In the genomic region with DNA sequence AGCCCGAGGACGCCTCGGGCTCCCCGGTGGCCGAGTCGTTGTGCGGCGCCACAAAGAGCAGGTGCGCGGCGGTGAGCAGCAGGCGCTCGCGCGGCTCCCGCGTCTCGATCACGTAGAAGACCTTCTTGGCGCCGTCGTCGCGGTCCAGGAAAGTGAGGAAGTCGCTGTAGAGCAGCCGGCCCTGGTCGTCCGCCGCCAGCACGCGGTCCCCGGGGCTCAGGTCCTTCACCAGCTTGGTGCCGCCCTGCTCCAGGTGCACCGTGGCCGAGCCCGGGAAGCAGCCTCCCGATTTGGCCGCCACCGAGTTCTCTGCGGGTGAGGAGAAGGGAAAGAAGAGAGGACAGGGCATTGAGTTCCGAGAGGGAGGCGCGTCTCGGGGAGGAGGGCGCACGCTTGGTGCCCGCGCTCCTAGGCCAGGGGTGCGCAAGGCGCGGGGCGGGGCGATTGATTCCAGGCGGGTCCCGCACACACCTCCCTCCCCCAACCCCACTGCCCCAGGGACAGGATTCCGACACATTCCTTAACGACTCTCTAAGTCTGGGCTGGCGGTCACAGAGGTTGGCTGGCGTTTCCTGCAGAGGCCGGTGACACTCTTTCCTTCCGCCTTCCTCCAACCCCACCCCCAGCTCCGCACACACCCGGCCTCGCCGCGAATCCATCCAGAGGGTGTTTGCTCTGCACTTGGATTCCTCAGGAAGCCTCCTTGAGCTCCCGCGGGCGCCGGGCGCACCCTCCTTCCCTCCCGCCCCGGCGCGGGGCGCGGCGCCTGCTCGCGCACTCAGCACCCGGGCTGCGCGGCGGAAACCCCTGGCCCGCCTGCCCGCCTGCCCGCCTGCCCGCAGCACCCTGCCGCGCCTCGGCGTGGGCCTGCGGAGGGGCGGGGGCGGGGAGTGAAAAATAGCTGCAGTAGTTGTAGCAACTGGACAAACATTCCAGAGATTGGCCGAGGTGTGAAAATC, we compare ENCODE assay signal across 8 cellular contexts. TPM values are rescaled to one million over a fixed set of nuclear protein-coding genes. Genes with fewer than 3 reads are reported as not detected.
DNase-seq lines count a peak whose midpoint lies in the region; ATAC-seq, FAIRE-seq and TF ChIP-seq lines count a peak whose summit lies in the region.

No MANE protein-coding gene starts in this region.

- peaks cover 39 to 59% (median 52%) of the 10 kb centered on the region in 10 experiments for H3K4me1 ChIP-seq in BLaER1 treated with 17β-estradiol and CSF1 and Interleukin-3, amounts not matched to agents 10 nM and 100 nM
- H3K4me1 ChIP-seq in IMR-90 (ENCODE audit: control insufficient read depth, insufficient read depth, low read length) = peaks cover 5% of the 10 kb centered on the region; the same call in 1 of the 2 replicates
- peaks cover 14 to 16% of the 10 kb centered on the region in 2 donors for H3K4me1 ChIP-seq in mucosa of rectum (ENCODE audit: control insufficient read depth in 2 of 2, insufficient read depth in 2 of 2, low read length in 2 of 2)

- no peak overlapping the region for H2BK120ac ChIP-seq in IMR-90 (ENCODE audit: low read depth, low read length)

- TF ChIP-seq CTCF in IMR-90 (conservative IDR thresholded peaks at IDR 0.05; ENCODE audit: low read depth, low read length) (no peak), brain microvascular endothelial cell (IDR thresholded peaks at IDR 0.05; ENCODE audit: low read depth, low read length, missing control alignments) (no peak), D721Med (IDR thresholded peaks at IDR 0.05; ENCODE audit: insufficient read depth, missing control alignments) (no peak)

- H4K8ac ChIP-seq in IMR-90 (ENCODE audit: low read depth in 2 of 2, low read length in 2 of 2) = no peak overlapping the region

- BruUV-seq in IMR-90 (replicated peaks; lab: Mats Ljungman, UMichigan) = no TSS peak

- H2AK9ac ChIP-seq in IMR-90 (replicated peaks; ENCODE audit: low read depth, low read length, poor library complexity) = no peak overlapping the region

- CTCF ChIA-PET in IMR-90 (lab: Yijun Ruan, JAX) = no interaction called here

- no peak overlapping the region for H2AK5ac ChIP-seq in IMR-90 (ENCODE audit: low read depth, low read length)

- no peak overlapping the region for H4K91ac ChIP-seq in IMR-90 (ENCODE audit: insufficient read depth, low read depth, low read length)

- H3K4ac ChIP-seq in IMR-90 (ENCODE audit: low read depth, low read length) = no peak overlapping the region

- peaks cover 79 to 91% (median 86%) of the 10 kb centered on the region in 11 experiments for H3K27me3 ChIP-seq in BLaER1 treated with 17β-estradiol and CSF1 and Interleukin-3, amounts not matched to agents 10 nM and 100 nM
- peaks cover 66% of the 10 kb centered on the region for H3K27me3 ChIP-seq in IMR-90 (ENCODE audit: control insufficient read depth, insufficient read depth, low read length)
- peaks cover 22% of the 10 kb centered on the region for H3K27me3 ChIP-seq in brain microvascular endothelial cell (replicated peaks)
- peaks cover 0 to 10% of the 10 kb centered on the region in 2 donors for H3K27me3 ChIP-seq in mucosa of rectum (ENCODE audit: control insufficient read depth in 2 of 2, insufficient read depth in 2 of 2, low read length in 2 of 2)

- no peak overlapping the region for H3K56ac ChIP-seq in IMR-90 (ENCODE audit: extremely low read depth, insufficient read depth, low read length)

- POLR2A ChIA-PET in IMR-90 (lab: Charles Lee; ENCODE audit: unreplicated experiment) = no interaction called here

- in situ Hi-C loops in IMR-90 (cut with MboI; ENCODE audit: low sequenced_read_pairs) = loop anchor here (5.0 to 25.0 kb wide), 2 partner anchors 834 to 1019 kb away; a partner anchor contains a TSS
- in situ Hi-C loops in brain microvascular endothelial cell (cut with HindIII; ENCODE audit: low pct_ligation_motif_present, low sequenced_read_pairs) = no loop called here

- H3K9me3 ChIP-seq in BLaER1 treated with 17β-estradiol and CSF1 and Interleukin-3, amounts not matched to agents 10 nM and 100 nM (replicated peaks in 1 of 11) = peaks cover 0 to 17% (median 6%) of the 10 kb centered on the region in 11 experiments; a peak in 11 of 22 replicates
- H3K9me3 ChIP-seq in IMR-90 (ENCODE audit: control insufficient read depth, insufficient read depth, low read length) (no peaks in the 10 kb centered on the region), mucosa of rectum (ENCODE audit: control insufficient read depth in 2 of 2, low read length in 2 of 2) (no peaks in the 10 kb centered on the region)

- H3K23ac ChIP-seq in IMR-90 (ENCODE audit: low read depth, low read length) = no peak overlapping the region

- no peaks in the 10 kb centered on the region for H3K36me3 ChIP-seq in BLaER1 treated with 17β-estradiol and CSF1 and Interleukin-3, amounts not matched to agents 10 nM and 100 nM
- no peaks in the 10 kb centered on the region for H3K36me3 ChIP-seq in IMR-90 (ENCODE audit: control insufficient read depth, insufficient read depth, low read length)
- H3K36me3 ChIP-seq in brain microvascular endothelial cell (replicated peaks) = no peaks in the 10 kb centered on the region
- no peaks in the 10 kb centered on the region for H3K36me3 ChIP-seq in mucosa of rectum (ENCODE audit: control insufficient read depth in 2 of 2, insufficient read depth in 2 of 2, low read length in 2 of 2)

- no peak for TF ChIP-seq POLR2A in IMR-90 (IDR thresholded peaks at IDR 0.05; ENCODE audit: low read depth, low read length)

- DNase-seq in IMR-90 = no peak
- no peak for DNase-seq in brain microvascular endothelial cell
- no peak for DNase-seq in OCI-M2 (lab: John Stamatoyannopoulos, UW; ENCODE audit: unreplicated experiment)
- no peak for DNase-seq in D721Med (ENCODE audit: insufficient read length, low spot score)
- DNase-seq in activated CD8-positive, alpha-beta memory T cell treated with anti-CD3 and anti-CD28 coated beads, Interleukin-2, amount 50 U/mL, for 4 hours = no peak

- no peaks in the 10 kb centered on the region for H3K79me1 ChIP-seq in IMR-90 (ENCODE audit: low read depth in 1 of 2, low read length in 2 of 2)

- no peaks in the 10 kb centered on the region for H3K9me1 ChIP-seq in IMR-90 (ENCODE audit: insufficient read depth, low read length)

- peak overlapping the region; percentile 54 to 71 (median 59) for H3K4me3 ChIP-seq in BLaER1 treated with 17β-estradiol and CSF1 and Interleukin-3, amounts not matched to agents 10 nM and 100 nM
- H3K4me3 ChIP-seq in IMR-90 (ENCODE audit: insufficient read depth, low read depth, low read length) (peak overlapping the region; percentile 24), brain microvascular endothelial cell (ENCODE audit: low read depth, low read length) (peak overlapping the region; percentile 36), mucosa of rectum (ENCODE audit: low read length in 2 of 2) (peak overlapping the region; percentile 62 to 64)

- no peak overlapping the region for H3K14ac ChIP-seq in IMR-90 (replicated peaks; ENCODE audit: low read depth, low read length)

- H4K5ac ChIP-seq in IMR-90 (ENCODE audit: low read depth, low read length) = no peak overlapping the region

- no peak for TF ChIP-seq RAD21 in IMR-90 (IDR thresholded peaks at IDR 0.05; ENCODE audit: low read length)

- peak overlapping the region in 10 of 11 experiments; percentile 51 to 66 (median 56); a peak in 17 of 22 replicates for H3K9ac ChIP-seq in BLaER1 treated with 17β-estradiol and CSF1 and Interleukin-3, amounts not matched to agents 10 nM and 100 nM
- H3K9ac ChIP-seq in IMR-90 (ENCODE audit: low read depth, low read length) = no peak overlapping the region
- peak overlapping the region in 1 of 2 donors; percentile 58 for H3K9ac ChIP-seq in mucosa of rectum (ENCODE audit: low read depth in 1 of 2, low read length in 2 of 2)

- H4K20me1 ChIP-seq in BLaER1 treated with 17β-estradiol and CSF1 and Interleukin-3, amounts not matched to agents 10 nM and 100 nM = peaks cover 0 to 37% (median 24%) of the 10 kb centered on the region in 11 experiments; a peak in 18 of 22 replicates
- H4K20me1 ChIP-seq in IMR-90 (ENCODE audit: insufficient read depth, low read length) = no peaks in the 10 kb centered on the region

- FAIRE-seq in D721Med (lab: Jason Lieb, UNC) = no peak

- no peak overlapping the region for H2BK5ac ChIP-seq in IMR-90 (ENCODE audit: low read depth, low read length, poor library complexity, severe bottlenecking)

- peak; percentile 3; the same call in 1 of the 2 replicates for ATAC-seq in IMR-90 (ENCODE audit: low read depth)
- ATAC-seq in GM21528 (IDR thresholded peaks at IDR 0.05; ENCODE audit: low FRiP score, unreplicated experiment) = no peak

- H3K4me2 ChIP-seq in BLaER1 treated with 17β-estradiol and CSF1 and Interleukin-3, amounts not matched to agents 10 nM and 100 nM = peak overlapping the region; percentile 92 to 99 (median 97)
- peak overlapping the region; percentile 61 for H3K4me2 ChIP-seq in IMR-90 (ENCODE audit: low read depth, low read length)

- WGBS in IMR-90 (ENCODE audit: extremely low coverage in 2 of 2, insufficient read length in 1 of 2), 2 experiments = 1% methylated on average over 21 of the region's 96 CpGs; no CpG with 5 or more reads in 1 of the 2 experiments

- no peak overlapping the region for H2BK20ac ChIP-seq in IMR-90 (ENCODE audit: low read depth, low read length)

- H2AFZ ChIP-seq in IMR-90 (replicated peaks; ENCODE audit: low read length, poor library complexity) = peak overlapping the region; percentile 86

- no peak overlapping the region for H2BK15ac ChIP-seq in IMR-90 (ENCODE audit: low read depth, low read length)

- peak overlapping the region in 3 of 11 experiments; percentile 22 to 35 (median 22); a peak in 2 of 22 replicates for H3K27ac ChIP-seq in BLaER1 treated with 17β-estradiol and CSF1 and Interleukin-3, amounts not matched to agents 10 nM and 100 nM
- no peak overlapping the region for H3K27ac ChIP-seq in IMR-90 (ENCODE audit: insufficient read depth, low read length)
- no peak overlapping the region for H3K27ac ChIP-seq in brain microvascular endothelial cell
- peak overlapping the region; percentile 67 to 77 for H3K27ac ChIP-seq in mucosa of rectum (ENCODE audit: low read depth in 2 of 2, low read length in 2 of 2)

- intact Hi-C loops in IMR-90 (cut with micrococcal nuclease) = loop anchor here (2.0 kb wide), 2 partner anchors 961 to 1013 kb away; no protein-coding TSS in a partner anchor

- dilution Hi-C loops in IMR-90 (cut with HindIII; ENCODE audit: low sequenced_read_pairs, unreplicated experiment) = no loop called here

- H3K18ac ChIP-seq in IMR-90 (ENCODE audit: low read depth, low read length) = no peak overlapping the region

TF ChIP-seq in IMR-90, 13 proteins besides CTCF, POLR2A, EP300 and RAD21:
- TF ChIP-seq NFE2L2 (IDR thresholded peaks at IDR 0.05; ENCODE audit: low read depth, low read length) = no peak

RNA-seq across cellular contexts. Expression of a gene that starts 8.6 kb away (rescaled TPM):
- under 0.01 TPM in 1 of 2 replicates, not detected in the other for total RNA-seq in IMR-90 (2012; rRNA removed)
- polyA plus RNA-seq in IMR-90 (2012; rRNA removed) = 0.03 TPM in 1 of 2 replicates, not detected in the other
- 0.01 and 0.04 TPM in 2 replicates for polyA plus RNA-seq in IMR-90 (2012; cell fraction: cytosol; rRNA removed)
- 0.03 and 0.11 TPM in 2 replicates for polyA plus RNA-seq in IMR-90 (2012; cell fraction: nucleus; rRNA removed; ENCODE audit: low replicate concordance)

Comparison
In these comparisons a context has a peak if more than half of its experiments do, and no peak if none do; other contexts are left out.
1. H3K27ac ChIP-seq: peak in mucosa of rectum (2 of 2); none in IMR-90 (single experiment) and brain microvascular endothelial cell (single experiment).
2. Peak in every context shown above with its lines, with median percentiles within 50 percentile points of each other: H3K4me3 ChIP-seq.